12 cellular contexts compared by ENCODE assay signal in genomic region chr9:33117306-33117705, GRCh38. TPM values are rescaled to one million over a fixed set of nuclear protein-coding genes. Genes with fewer than 3 reads are reported as not detected.
DNase-seq lines count a peak whose midpoint lies in the region; ATAC-seq and TF ChIP-seq lines count a peak whose summit lies in the region.
"Had no signal": no experiment of that assay in that cellular context is flagged by ENCODE, and none has a peak within 500 bp of the region (broad histone marks: within the 10 kb centered on the region; RNA-seq: fewer than 3 reads in every experiment).

No MANE protein-coding gene starts in this region.

- no peak for TF ChIP-seq POLR2A in heart left ventricle (IDR thresholded peaks at IDR 0.05)

- H3K27ac ChIP-seq in heart left ventricle, result peak overlapping the region in 11 of 12 donors; percentile 45 to 85 (median 64)
- H3K27ac ChIP-seq: thoracic aorta had no signal

- H3K9me3 ChIP-seq in heart left ventricle, result no peaks in the 10 kb centered on the region
- H3K9me3 ChIP-seq: sigmoid colon, thoracic aorta had no signal

- peaks cover 0 to 50% (median 22%) of the 10 kb centered on the region in 12 donors for H3K4me1 ChIP-seq in heart left ventricle

- no peak for TF ChIP-seq CTCF in heart left ventricle (IDR thresholded peaks at IDR 0.05)

- POLR2A ChIA-PET in activated CD4-positive, alpha-beta T cell treated with anti-CD3 and anti-CD28 coated beads, Interleukin-2, amount 10 ng/mL, durations not matched to agents 7 days and 5 days (lab: Charles Lee), result no interaction called here
- POLR2A ChIA-PET in activated CD4-positive, alpha-beta memory T cell treated with anti-CD3 and anti-CD28 coated beads, Interleukin-2, amount 10 ng/mL, durations not matched to agents 7 days and 5 days (lab: Charles Lee), result interaction anchor here (0.6 to 2.4 kb wide), 5 partner anchors 13 to 50 kb away, joined by 3 to 11 read pairs (median 3); partner anchors contain the start of gene B4GALT1

- no peaks in the 10 kb centered on the region for H3K27me3 Mint-ChIP-seq in activated CD4-positive, alpha-beta T cell treated with anti-CD3 and anti-CD28 coated beads, Interleukin-2, amount 10 ng/mL, durations not matched to agents 7 days and 5 days
- H3K27me3 Mint-ChIP-seq in activated CD4-positive, alpha-beta memory T cell treated with anti-CD3 and anti-CD28 coated beads, Interleukin-2, amount 10 ng/mL, durations not matched to agents 7 days and 5 days, result no peaks in the 10 kb centered on the region

- peak overlapping the region; percentile 75 for H3K27ac Mint-ChIP-seq in activated CD4-positive, alpha-beta T cell treated with anti-CD3 and anti-CD28 coated beads, Interleukin-2, amount 10 ng/mL, durations not matched to agents 7 days and 5 days
- H3K27ac Mint-ChIP-seq in activated CD4-positive, alpha-beta memory T cell treated with anti-CD3 and anti-CD28 coated beads, Interleukin-2, amount 10 ng/mL, durations not matched to agents 7 days and 5 days, result peak overlapping the region; percentile 83

- H3K27me3 ChIP-seq in heart left ventricle, result no peaks in the 10 kb centered on the region
- H3K27me3 ChIP-seq: sigmoid colon had no signal

- H3K4me3 ChIP-seq in heart left ventricle, result no peak overlapping the region
- H3K4me3 ChIP-seq: sigmoid colon, thoracic aorta had no signal

- ATAC-seq in heart left ventricle (peak in 2 of 4 donors; percentile 23 to 45), HG03108 (IDR thresholded peaks at IDR 0.05; ENCODE audit: unreplicated experiment) (no peak)

- WGBS in heart left ventricle, 4 donors, result 14 to 29% (median 23%) methylated on average over 1 of the region's 1 CpG

- peaks cover 42% of the 10 kb centered on the region for H3K36me3 Mint-ChIP-seq in activated CD4-positive, alpha-beta T cell treated with anti-CD3 and anti-CD28 coated beads, Interleukin-2, amount 10 ng/mL, durations not matched to agents 7 days and 5 days (ENCODE audit: low read depth)
- H3K36me3 Mint-ChIP-seq in activated CD4-positive, alpha-beta memory T cell treated with anti-CD3 and anti-CD28 coated beads, Interleukin-2, amount 10 ng/mL, durations not matched to agents 7 days and 5 days (ENCODE audit: low read depth), result peaks cover 55% of the 10 kb centered on the region

- no peak overlapping the region for H3K4me3 Mint-ChIP-seq in activated CD4-positive, alpha-beta T cell treated with anti-CD3 and anti-CD28 coated beads, Interleukin-2, amount 10 ng/mL, durations not matched to agents 7 days and 5 days
- H3K4me3 Mint-ChIP-seq in activated CD4-positive, alpha-beta memory T cell treated with anti-CD3 and anti-CD28 coated beads, Interleukin-2, amount 10 ng/mL, durations not matched to agents 7 days and 5 days, result peak overlapping the region; percentile 30

- intact Hi-C loops in heart left ventricle (cut with DNase I), result no loop called here

- H3K36me3 ChIP-seq in heart left ventricle, result peaks cover 3 to 88% (median 69%) of the 10 kb centered on the region in 9 donors

- no peaks in the 10 kb centered on the region for H3K9me3 Mint-ChIP-seq in activated CD4-positive, alpha-beta T cell treated with anti-CD3 and anti-CD28 coated beads, Interleukin-2, amount 10 ng/mL, durations not matched to agents 7 days and 5 days
- no peaks in the 10 kb centered on the region for H3K9me3 Mint-ChIP-seq in activated CD4-positive, alpha-beta memory T cell treated with anti-CD3 and anti-CD28 coated beads, Interleukin-2, amount 10 ng/mL, durations not matched to agents 7 days and 5 days

- DNase-seq in activated CD4-positive, alpha-beta T cell treated with anti-CD3 and anti-CD28 coated beads, Interleukin-2, amount 10 ng/mL, durations not matched to agents 7 days and 5 days, result peak; percentile 17
- DNase-seq in activated CD4-positive, alpha-beta T cell treated with anti-CD3 and anti-CD28 coated beads for 48 hours, result no peak
- DNase-seq in activated CD4-positive, alpha-beta memory T cell treated with anti-CD3 and anti-CD28 coated beads, Interleukin-2, amount 10 ng/mL, durations not matched to agents 7 days and 5 days, result no peak
- DNase-seq in heart left ventricle, result no peak
- DNase-seq in stromal cell of bone marrow (ENCODE audit: low read depth), result peak; percentile 93
- DNase-seq in stimulated activated CD4-positive, alpha-beta T cell treated with anti-CD3 and anti-CD28 coated beads, Interleukin-4, amount 100 ng/mL, for 24 hours, result no peak
- DNase-seq in NCI-H446 (lab: John Stamatoyannopoulos, UW), result no peak
- DNase-seq: activated CD4-positive, CD25-positive, alpha-beta regulatory T cell; H7 had no signal

- CTCF ChIA-PET in activated CD4-positive, alpha-beta T cell treated with anti-CD3 and anti-CD28 coated beads, Interleukin-2, amount 10 ng/mL, durations not matched to agents 7 days and 5 days (lab: Charles Lee), result no interaction called here
- CTCF ChIA-PET in activated CD4-positive, alpha-beta memory T cell treated with anti-CD3 and anti-CD28 coated beads, Interleukin-2, amount 10 ng/mL, durations not matched to agents 7 days and 5 days (lab: Charles Lee), result interaction anchor here (0.8 to 1.1 kb wide), 2 partner anchors 8 to 109 kb away, joined by 3 read pairs; no protein-coding TSS in a partner anchor

- peaks cover 35% of the 10 kb centered on the region for H3K4me1 Mint-ChIP-seq in activated CD4-positive, alpha-beta T cell treated with anti-CD3 and anti-CD28 coated beads, Interleukin-2, amount 10 ng/mL, durations not matched to agents 7 days and 5 days
- peaks cover 43% of the 10 kb centered on the region for H3K4me1 Mint-ChIP-seq in activated CD4-positive, alpha-beta memory T cell treated with anti-CD3 and anti-CD28 coated beads, Interleukin-2, amount 10 ng/mL, durations not matched to agents 7 days and 5 days

RNA-seq across cellular contexts. Expression of gene SMU1, which starts 40.8 kb away (rescaled TPM):
- 10 to 100 TPM; 24.0 to 24.5 TPM for total RNA-seq in activated CD4-positive, alpha-beta T cell treated with anti-CD3 and anti-CD28 coated beads, Interleukin-2, amount 10 ng/mL, durations not matched to agents 7 days and 5 days
- 10 to 100 TPM; 22.5 to 22.9 TPM for total RNA-seq in activated CD4-positive, alpha-beta memory T cell treated with anti-CD3 and anti-CD28 coated beads, Interleukin-2, amount 10 ng/mL, durations not matched to agents 7 days and 5 days
- total RNA-seq in heart left ventricle, result 10 to 100 TPM; 11.5 to 19.4 (median 15.8) TPM
- polyA plus RNA-seq in heart left ventricle, result 10 to 100 TPM in 1 of 2 donors, 1 to 10 TPM in 1; 6.7 to 12.3 TPM

RNA-seq across cellular contexts. Expression of gene B4GALT1, which starts 49.8 kb away (rescaled TPM):
- total RNA-seq in activated CD4-positive, alpha-beta T cell treated with anti-CD3 and anti-CD28 coated beads, Interleukin-2, amount 10 ng/mL, durations not matched to agents 7 days and 5 days, result 10 to 100 TPM; 38.8 to 42.4 TPM
- total RNA-seq in activated CD4-positive, alpha-beta memory T cell treated with anti-CD3 and anti-CD28 coated beads, Interleukin-2, amount 10 ng/mL, durations not matched to agents 7 days and 5 days, result 10 to 100 TPM; 69.2 to 70.8 TPM
- 10 to 100 TPM; 27.4 to 73.3 (median 44.8) TPM for total RNA-seq in heart left ventricle
- polyA plus RNA-seq in heart left ventricle, result 10 to 100 TPM; 10.6 to 37.2 TPM

Comparison
In these comparisons a context has a peak if more than half of its experiments do, and no peak if none do; other contexts are left out.
1. DNase-seq: peak in activated CD4-positive, alpha-beta T cell treated with anti-CD3 and anti-CD28 coated beads, Interleukin-2, amount 10 ng/mL, durations not matched to agents 7 days and 5 days (single experiment) and stromal cell of bone marrow (single experiment); none in activated CD4-positive, alpha-beta T cell treated with anti-CD3 and anti-CD28 coated beads for 48 hours (single experiment), activated CD4-positive, alpha-beta memory T cell treated with anti-CD3 and anti-CD28 coated beads, Interleukin-2, amount 10 ng/mL, durations not matched to agents 7 days and 5 days (single experiment), heart left ventricle (0 of 5), stimulated activated CD4-positive, alpha-beta T cell treated with anti-CD3 and anti-CD28 coated beads, Interleukin-4, amount 100 ng/mL, for 24 hours (single experiment) and NCI-H446 (0 of 2).